Comparison of ENCODE assay signal across 8 cellular contexts in the genomic region with DNA sequence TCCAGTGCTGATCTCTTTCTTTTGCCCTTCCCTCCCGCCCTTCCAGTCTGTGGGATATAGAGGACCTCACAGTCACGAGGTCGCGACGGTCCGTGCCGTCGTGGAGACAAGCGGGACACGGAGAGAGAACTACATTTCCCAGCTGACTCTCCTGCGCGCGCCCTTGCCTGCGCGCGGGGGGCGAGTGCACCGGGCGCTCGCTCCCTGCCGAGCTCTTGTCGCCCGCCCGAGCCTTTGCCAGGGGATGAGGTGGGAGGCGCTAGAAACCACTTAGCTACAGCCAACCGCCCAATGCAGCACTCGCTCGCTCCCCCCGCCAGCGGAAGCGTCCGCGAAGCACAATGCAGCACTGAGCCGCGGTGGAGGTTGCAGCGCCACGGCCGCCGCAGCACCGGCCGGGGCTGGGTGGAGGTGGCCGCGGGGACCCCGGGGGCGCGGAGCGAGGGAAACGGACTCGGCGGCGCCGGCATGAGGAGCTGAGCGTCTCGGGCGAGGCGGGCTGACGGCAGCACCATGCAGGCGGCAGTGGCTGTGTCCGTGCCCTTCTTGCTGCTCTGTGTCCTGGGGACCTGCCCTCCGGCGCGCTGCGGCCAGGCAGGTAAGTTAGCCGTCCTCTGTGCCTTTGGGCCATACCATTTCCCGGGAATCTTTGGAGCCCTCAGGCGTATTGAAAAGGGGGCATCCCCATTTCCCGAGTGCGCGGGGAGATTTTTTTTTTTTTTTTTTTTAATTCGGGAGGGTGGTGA. TPM values are rescaled to one million over a fixed set of nuclear protein-coding genes. Genes with fewer than 3 reads are reported as not detected.
DNase-seq lines count a peak whose midpoint lies in the region; ATAC-seq, FAIRE-seq and TF ChIP-seq lines count a peak whose summit lies in the region.

Gene ADAM22, plus strand, starts transcription at position 299 of the 746 bp plus-strand sequence. Its CDS starts 215 bp downstream, at position 514.

- peak; percentile 98 for FAIRE-seq in urothelium cell line (lab: Jason Lieb, UNC)

- intact Hi-C loops in left ventricle myocardium superior (cut with micrococcal nuclease): no loop called here
- intact Hi-C loops in psoas muscle (cut with DNase I): loop anchor here (5.0 to 10.0 kb wide), 3 partner anchors 57 to 181 kb away; partner anchors contain the start of genes DBF4 (in 2 of the 2) and SLC25A40 (in 2 of the 2)

- ATAC-seq in HG02840 (IDR thresholded peaks at IDR 0.05; ENCODE audit: low FRiP score, unreplicated experiment) (peak; percentile 98), left ventricle myocardium superior (peak; percentile 100), psoas muscle (peak; percentile 90 to 99 (median 98))

- peak within 1 kb of the TSS; percentile 11 for H3K27ac ChIP-seq in psoas muscle

- TF ChIP-seq CTCF in GM13976 (IDR thresholded peaks at IDR 0.05; ENCODE audit: borderline replicate concordance, control extremely low read depth, extremely low read depth, insufficient read depth, missing control alignments) (no peak), psoas muscle (IDR thresholded peaks at IDR 0.05) (no peak)

- no peaks in the 10 kb centered on the region for H3K9me3 ChIP-seq in psoas muscle

- 0% methylated on average over 41 to 70 of the region's 70 CpGs for WGBS in psoas muscle, 3 donors

- peak; percentile 92 for DNase-seq in GM13976 (ENCODE audit: low spot score)
- peak; percentile 89 for DNase-seq in NCI-H1417 treated with DMSO at 0.1 percent for 48 hours (lab: John Stamatoyannopoulos, UW)
- peak; percentile 67 for DNase-seq in T follicular helper cell (ENCODE audit: low read depth)
- peak; percentile 61 for DNase-seq in amniotic stem cell (lab: John Stamatoyannopoulos, UW)
- DNase-seq in left ventricle myocardium superior: peak; percentile 91
- DNase-seq in psoas muscle: peak; percentile 83 to 93
- peak; percentile 98 for DNase-seq in urothelium cell line (ENCODE audit: low spot score)

- in situ Hi-C loops in GM13976 (cut with MboI; ENCODE audit: low sequenced_read_pairs, unreplicated experiment): no loop called here

- peaks cover 4% of the 10 kb centered on the region for H3K4me1 ChIP-seq in psoas muscle

- H3K27me3 ChIP-seq in psoas muscle (ENCODE audit: insufficient read depth in 3 of 3, low read length in 2 of 3): no peaks in the 10 kb centered on the region

- H3K36me3 ChIP-seq in psoas muscle (ENCODE audit: insufficient read depth in 1 of 2, low read depth in 1 of 2): no peaks in the 10 kb centered on the region

- peak within 1 kb of the TSS; percentile 80 for H3K4me3 ChIP-seq in psoas muscle

RNA-seq across cellular contexts. Expression of gene ADAM22, which starts in this region (rescaled TPM):
- total RNA-seq in left ventricle myocardium superior: 1.7 TPM
- total RNA-seq in psoas muscle: 1 to 10 TPM in 2 of 4 donors, under 1 TPM in 2; 0.42 to 7.0 (median 1.0) TPM
- polyA plus RNA-seq in psoas muscle: under 1 TPM; 0.09 to 0.38 (median 0.14) TPM

Comparison
In these comparisons a context has a peak if more than half of its experiments do, and no peak if none do; other contexts are left out.
1. Peak in every context shown above with its lines: DNase-seq, ATAC-seq, H3K4me3 ChIP-seq and H3K27ac ChIP-seq.